In the genomic region with DNA sequence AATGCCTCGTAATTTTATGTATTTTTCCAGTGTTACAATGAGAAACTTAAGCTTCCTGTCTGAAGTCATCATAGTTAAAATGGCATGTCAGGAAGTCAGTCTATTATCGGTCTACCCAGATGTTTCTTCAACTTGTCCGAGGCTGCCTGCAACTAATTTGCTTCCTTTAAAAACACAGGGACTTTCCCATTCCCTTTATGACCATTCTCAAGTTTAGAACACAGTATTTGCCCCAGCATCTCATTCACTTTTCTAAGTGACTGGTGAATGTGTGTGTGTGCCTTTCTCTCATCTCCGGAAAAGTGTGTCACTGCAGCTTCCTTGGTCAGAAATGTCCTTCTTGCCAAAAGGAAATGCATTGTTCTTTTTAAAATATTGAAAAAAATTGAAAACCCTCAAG, we compare ENCODE assay signal across 1 cellular context.
TF ChIP-seq lines count a peak whose summit lies in the region.

No MANE protein-coding gene starts in this region.

TF ChIP-seq in SK-N-SH treated with all-trans-retinoic acid at 6 μM for 48 hours, 23 proteins besides CTCF, POLR2A, EP300 and RAD21 (continued from another document):
- no peak for TF ChIP-seq GLIS3 (CRISPR knock-in tag; IDR thresholded peaks at IDR 0.05)
- no peak for TF ChIP-seq ZNF565 (CRISPR knock-in tag; conservative IDR thresholded peaks at IDR 0.05; ENCODE audit: low read depth)
- no peak for TF ChIP-seq ARNTL (CRISPR knock-in tag; IDR thresholded peaks at IDR 0.05; ENCODE audit: borderline replicate concordance, low read depth)
